In genomic region chr1:17489764-17490417, GRCh38 we compare ENCODE assay signal across 10 cellular contexts. TPM values are rescaled to one million over a fixed set of nuclear protein-coding genes. Genes with fewer than 3 reads are reported as not detected.
"Had no signal": no experiment of that assay in that cellular context is flagged by ENCODE, and none has a peak within 500 bp of the region (broad histone marks: within the 10 kb centered on the region; RNA-seq: fewer than 3 reads in every experiment).

No MANE protein-coding gene starts in this region.

RNA-seq across cellular contexts. Expression of gene ARHGEF10L, which starts 49.6 kb away (rescaled TPM):
- total RNA-seq: activated CD4-positive, alpha-beta memory T cell treated with anti-CD3 and anti-CD28 coated beads for 36 hours; activated CD4-positive, alpha-beta T cell treated with anti-CD3 and anti-CD28 coated beads for 36 hours; activated CD4-positive, alpha-beta T cell treated with anti-CD3 and anti-CD28 coated beads, Interleukin-2, amount 10 ng/mL, durations not matched to agents 24 days and 14 days; activated CD8-positive, alpha-beta memory T cell treated with anti-CD3 and anti-CD28 coated beads for 36 hours; activated CD8-positive, alpha-beta memory T cell treated with anti-CD3 and anti-CD28 coated beads, Interleukin-2, amount 10 ng/mL, durations not matched to agents 7 days and 5 days; activated CD8-positive, alpha-beta T cell treated with anti-CD3 and anti-CD28 coated beads, Interleukin-2, amount 10 ng/mL, durations not matched to agents 7 days and 5 days; activated naive CD4-positive, alpha-beta T cell treated with anti-CD3 and anti-CD28 coated beads for 36 hours; activated naive CD8-positive, alpha-beta T cell treated with anti-CD3 and anti-CD28 coated beads for 36 hours; activated T-helper 1 cell treated with anti-CD3 and anti-CD28 coated beads, Interleukin-12 subunit alpha, Interleukin-12 subunit beta, Interleukin-2, Interleukin-4 antibody, amounts not matched to agents 30 ng/mL and 10 ng/mL and 1 ng/mL, durations not matched to agents 14 hours and 24 hours and 36 hours; T-helper 1 cell treated with Interleukin-12 subunit alpha and Interleukin-12 subunit beta and Interleukin-4 antibody, amounts not matched to agents 30 ng/mL and 1 ng/mL, for 36 hours had no signal
